ENCODE assay signal across 9 cellular contexts in genomic region chr2:223459328-223459939, GRCh38.
DNase-seq lines count a peak whose midpoint lies in the region; ATAC-seq and TF ChIP-seq lines count a peak whose summit lies in the region.
"Had no signal": no experiment of that assay in that cellular context is flagged by ENCODE, and none has a peak within 500 bp of the region (broad histone marks: within the 10 kb centered on the region; RNA-seq: fewer than 3 reads in every experiment).

No MANE protein-coding gene starts in this region.

- CTCF ChIA-PET in AG04450 (lab: Charles Lee): interaction anchor here (0.6 to 3.4 kb wide), 40 partner anchors 8 to 957 kb away, joined by 3 to 39 read pairs (median 3); partner anchors contain the start of gene SCG2

- no peaks in the 10 kb centered on the region for H3K79me2 ChIP-seq in GM23338 (replicated peaks; ENCODE audit: insufficient read depth)

- POLR2A ChIA-PET in AG04450 (lab: Yijun Ruan, JAX): interaction anchor here (0.6 kb wide), 1 partner anchor 221 kb away, joined by 4 read pairs; no protein-coding TSS in a partner anchor

- peaks cover 9% of the 10 kb centered on the region for H3K27me3 Mint-ChIP-seq in GM23338 (ENCODE audit: insufficient read depth, low read depth, poor library complexity)
- no peaks in the 10 kb centered on the region for H3K27me3 Mint-ChIP-seq in activated naive CD8-positive, alpha-beta T cell treated with anti-CD3 and anti-CD28 coated beads for 36 hours
- H3K27me3 Mint-ChIP-seq: activated naive CD8-positive, alpha-beta T cell had no signal

- 0 out of 2 replicates have a peak, but pooled peaks cover 3% of the 10 kb centered on the region for H3K9me2 ChIP-seq in GM23338 (ENCODE audit: insufficient read depth)

- H3K36me3 ChIP-seq in GM23338 (ENCODE audit: insufficient read depth): no peaks in the 10 kb centered on the region
- H3K36me3 ChIP-seq in testis (ENCODE audit: low read depth, missing control alignments): no peaks in the 10 kb centered on the region
- H3K36me3 ChIP-seq in uterus: no peaks in the 10 kb centered on the region

- H3K4me1 Mint-ChIP-seq in GM23338: no peaks in the 10 kb centered on the region
- no peaks in the 10 kb centered on the region for H3K4me1 Mint-ChIP-seq in activated naive CD8-positive, alpha-beta T cell treated with anti-CD3 and anti-CD28 coated beads for 36 hours

- no peaks in the 10 kb centered on the region for H3F3A ChIP-seq in GM23338 (replicated peaks; ENCODE audit: low read depth)

- H3K4me1 ChIP-seq in GM23338 (ENCODE audit: insufficient read depth) (no peaks in the 10 kb centered on the region), testis (no peaks in the 10 kb centered on the region), uterus (no peaks in the 10 kb centered on the region)

- no peak overlapping the region for H3K4me2 ChIP-seq in GM23338

- H3K4me3 ChIP-seq in AG04450 (ENCODE audit: low read depth, low read length) (no peak overlapping the region), GM23338 (no peak overlapping the region), fibroblast of pulmonary artery (replicated peaks; ENCODE audit: low read depth, low read length) (no peak overlapping the region), testis (no peak overlapping the region), uterus (no peak overlapping the region)

- H2AFZ ChIP-seq in GM23338: no peak overlapping the region

- no peak overlapping the region for H3K4me3 Mint-ChIP-seq in GM23338
- H3K4me3 Mint-ChIP-seq in activated naive CD8-positive, alpha-beta T cell treated with anti-CD3 and anti-CD28 coated beads for 36 hours: no peak overlapping the region
- H3K4me3 Mint-ChIP-seq: activated naive CD8-positive, alpha-beta T cell had no signal

- H3K36me3 Mint-ChIP-seq in GM23338 (ENCODE audit: low read depth): no peaks in the 10 kb centered on the region
- no peaks in the 10 kb centered on the region for H3K36me3 Mint-ChIP-seq in activated naive CD8-positive, alpha-beta T cell treated with anti-CD3 and anti-CD28 coated beads for 36 hours
- H3K36me3 Mint-ChIP-seq: activated naive CD8-positive, alpha-beta T cell had no signal

- DNase-seq in AG04450 (ENCODE audit: low read depth, low spot score): no peak
- peak; percentile 56 for DNase-seq in GM23338 (ENCODE audit: low spot score)
- DNase-seq in OCI-M1 (lab: John Stamatoyannopoulos, UW): peak; percentile 37
- DNase-seq in fibroblast of pulmonary artery (ENCODE audit: low read depth): peak; percentile 63
- DNase-seq in testis: no peak
- DNase-seq in activated naive CD8-positive, alpha-beta T cell treated with anti-CD3 and anti-CD28 coated beads for 36 hours: no peak
- DNase-seq in uterus: no peak

- WGBS in testis, 2 donors: 50 to 53% methylated on average over 4 of the region's 4 CpGs

- H3K9me3 Mint-ChIP-seq in GM23338: no peaks in the 10 kb centered on the region; the same call in 2 of the 3 replicates
- H3K9me3 Mint-ChIP-seq in activated naive CD8-positive, alpha-beta T cell treated with anti-CD3 and anti-CD28 coated beads for 36 hours: peaks cover 2% of the 10 kb centered on the region

- H3K27me3 ChIP-seq in AG04450 (ENCODE audit: control insufficient read depth, insufficient read depth, low read length) (no peaks in the 10 kb centered on the region), GM23338 (ENCODE audit: insufficient read depth) (no peaks in the 10 kb centered on the region), testis (no peaks in the 10 kb centered on the region), uterus (no peaks in the 10 kb centered on the region)

- no peak overlapping the region for H3K27ac Mint-ChIP-seq in GM23338
- no peak overlapping the region for H3K27ac Mint-ChIP-seq in activated naive CD8-positive, alpha-beta T cell treated with anti-CD3 and anti-CD28 coated beads for 36 hours
- H3K27ac Mint-ChIP-seq: activated naive CD8-positive, alpha-beta T cell had no signal

- H3K9me3 ChIP-seq in AG04450 (ENCODE audit: control insufficient read depth, insufficient read depth, low read length) (peaks cover 6% of the 10 kb centered on the region; the same call in 1 of the 2 replicates), testis (no peaks in the 10 kb centered on the region), uterus (no peaks in the 10 kb centered on the region)

- no peaks in the 10 kb centered on the region for H4K20me1 ChIP-seq in GM23338 (replicated peaks; ENCODE audit: insufficient read depth)

- intact Hi-C loops in testis (cut with DNase I; ENCODE audit: low total_unique reads) (no loop called here), uterus (cut with DNase I; ENCODE audit: low total_unique reads) (no loop called here)

- TF ChIP-seq POLR2A in testis (IDR thresholded peaks at IDR 0.05) (no peak), uterus (IDR thresholded peaks at IDR 0.05) (no peak)

- ATAC-seq in GM23338 (no peak), HG03139 (IDR thresholded peaks at IDR 0.05; ENCODE audit: unreplicated experiment) (no peak)

- H3K27ac ChIP-seq in AG04450 (ENCODE audit: low read depth, low read length) (no peak overlapping the region), GM23338 (ENCODE audit: low read depth) (no peak overlapping the region), testis (no peak overlapping the region), uterus (no peak overlapping the region)

- TF ChIP-seq CTCF in AG04450 (IDR thresholded peaks at IDR 0.05; ENCODE audit: low read depth, low read length) (peak; percentile 44), GM23338 (conservative IDR thresholded peaks at IDR 0.05; ENCODE audit: low read depth in 2 of 2) (peak in 1 of 2 experiments; percentile 61; a peak in 3 of 4 replicates), fibroblast of pulmonary artery (IDR thresholded peaks at IDR 0.05; ENCODE audit: low read length, missing control alignments) (peak; percentile 42), testis (IDR thresholded peaks at IDR 0.05) (peak in 1 of 3 experiments; percentile 49), uterus (IDR thresholded peaks at IDR 0.05) (peak in 2 of 4 experiments; percentile 9 to 22)

TF ChIP-seq in GM23338, 12 proteins besides CTCF, POLR2A, EP300 and RAD21 (continues in another document):
- TF ChIP-seq ETS1 (IDR thresholded peaks at IDR 0.05): no peak
- TF ChIP-seq ZNF331 (CRISPR knock-in tag; IDR thresholded peaks at IDR 0.05; ENCODE audit: low read depth): no peak
- no peak for TF ChIP-seq NANOG (IDR thresholded peaks at IDR 0.05; ENCODE audit: borderline replicate concordance)
- no peak for TF ChIP-seq POLR2AphosphoS5 (IDR thresholded peaks at IDR 0.05; ENCODE audit: low read depth)
- no peak for TF ChIP-seq REST (IDR thresholded peaks at IDR 0.05; ENCODE audit: unreplicated experiment)
- no peak for TF ChIP-seq JUNB (IDR thresholded peaks at IDR 0.05; ENCODE audit: unreplicated experiment)
- TF ChIP-seq EZH2phosphoT487 (IDR thresholded peaks at IDR 0.05; ENCODE audit: unreplicated experiment): no peak
- TF ChIP-seq ZNF114 (CRISPR knock-in tag; IDR thresholded peaks at IDR 0.05): no peak
- no peak for TF ChIP-seq STAT1 (IDR thresholded peaks at IDR 0.05; ENCODE audit: unreplicated experiment)
- no peak for TF ChIP-seq CREB1 (CRISPR knock-in tag; IDR thresholded peaks at IDR 0.05; ENCODE audit: low read depth)
- no peak for TF ChIP-seq EZH2 (IDR thresholded peaks at IDR 0.05; ENCODE audit: low read depth, unreplicated experiment)

Comparison
In these comparisons a context has a peak if more than half of its experiments do, and no peak if none do; other contexts are left out.
1. DNase-seq: peak in GM23338 (single experiment), OCI-M1 (single experiment) and fibroblast of pulmonary artery (single experiment); none in AG04450 (single experiment), testis (single experiment), activated naive CD8-positive, alpha-beta T cell treated with anti-CD3 and anti-CD28 coated beads for 36 hours (single experiment) and uterus (0 of 2).